ENCODE assay signal across 16 cellular contexts in genomic region chr17:76534831-76535732, GRCh38. TPM values are rescaled to one million over a fixed set of nuclear protein-coding genes. Genes with fewer than 3 reads are reported as not detected.
DNase-seq lines count a peak whose midpoint lies in the region; ATAC-seq, FAIRE-seq and TF ChIP-seq lines count a peak whose summit lies in the region.
"Had no signal": no experiment of that assay in that cellular context is flagged by ENCODE, and none has a peak within 500 bp of the region (broad histone marks: within the 10 kb centered on the region; RNA-seq: fewer than 3 reads in every experiment).

No MANE protein-coding gene starts in this region.

- H3K79me2 ChIP-seq in mammary epithelial cell (ENCODE audit: insufficient read depth, low read length): no peaks in the 10 kb centered on the region

- no peaks in the 10 kb centered on the region for H3K9me3 ChIP-seq in mammary epithelial cell (replicated peaks; ENCODE audit: insufficient read depth, low read length)
- H3K9me3 ChIP-seq in kidney (ENCODE audit: control insufficient read depth in 1 of 2, low read length in 2 of 2): no peaks in the 10 kb centered on the region
- H3K9me3 ChIP-seq in thyroid gland: no peaks in the 10 kb centered on the region
- H3K9me3 ChIP-seq in tibial nerve: no peaks in the 10 kb centered on the region
- H3K9me3 ChIP-seq: ovary had no signal

- intact Hi-C loops in mammary epithelial cell (cut with micrococcal nuclease) (no loop called here), kidney (cut with DNase I) (no loop called here), thyroid gland (cut with DNase I) (no loop called here)

- H3K4me1 ChIP-seq in mammary epithelial cell (ENCODE audit: insufficient read depth, low read length): peaks cover 51% of the 10 kb centered on the region
- peaks cover 9 to 24% of the 10 kb centered on the region in 2 donors for H3K4me1 ChIP-seq in kidney (ENCODE audit: control insufficient read depth in 1 of 2, insufficient read depth in 1 of 2, low read depth in 1 of 2, low read length in 2 of 2)
- peaks cover 13 to 46% of the 10 kb centered on the region in 2 donors for H3K4me1 ChIP-seq in thyroid gland
- peaks cover 0 to 74% (median 32%) of the 10 kb centered on the region in 4 donors for H3K4me1 ChIP-seq in tibial nerve
- H3K4me1 ChIP-seq: foreskin keratinocyte had no signal

- H3K27ac ChIP-seq in mammary epithelial cell (ENCODE audit: insufficient read depth, low read depth, low read length) (no peak overlapping the region), kidney (ENCODE audit: low read depth in 2 of 2, low read length in 2 of 2) (no peak overlapping the region), thyroid gland (peak overlapping the region in 2 of 3 donors; percentile 53 to 56), tibial nerve (peak overlapping the region in 2 of 4 donors; percentile 87 to 91)
- H3K27ac ChIP-seq: 22Rv1, foreskin keratinocyte, VCaP had no signal

- H3K36me3 ChIP-seq in mammary epithelial cell (ENCODE audit: insufficient read depth, low read length) (no peaks in the 10 kb centered on the region), kidney (ENCODE audit: control insufficient read depth in 1 of 2, insufficient read depth in 2 of 2, low read length in 2 of 2) (no peaks in the 10 kb centered on the region), thyroid gland (no peaks in the 10 kb centered on the region), tibial nerve (no peaks in the 10 kb centered on the region)
- H3K36me3 ChIP-seq: ovary had no signal

- TF ChIP-seq POLR2A in thyroid gland (IDR thresholded peaks at IDR 0.05) (no peak), GM18505 (IDR thresholded peaks at IDR 0.05; ENCODE audit: borderline replicate concordance, extremely low read depth, insufficient read depth, insufficient read length) (no peak), tibial nerve (IDR thresholded peaks at IDR 0.05) (no peak)

- no peaks in the 10 kb centered on the region for H3K27me3 ChIP-seq in mammary epithelial cell (ENCODE audit: insufficient read depth, low read length)
- no peaks in the 10 kb centered on the region for H3K27me3 ChIP-seq in thyroid gland
- no peaks in the 10 kb centered on the region for H3K27me3 ChIP-seq in tibial nerve
- H3K27me3 ChIP-seq: ovary had no signal

- H4K20me1 ChIP-seq in mammary epithelial cell (ENCODE audit: insufficient read depth, low read length): no peaks in the 10 kb centered on the region

- in situ Hi-C loops in mammary epithelial cell (cut with MboI; ENCODE audit: low sequenced_read_pairs in 2 of 2): no loop called here

- DNase-seq in DMS 273 (lab: John Stamatoyannopoulos, UW; ENCODE audit: unreplicated experiment) (peak; percentile 50), DMS 273 treated with DMSO at 0.1 percent for 48 hours (lab: John Stamatoyannopoulos, UW) (no peak), mammary epithelial cell (no peak), kidney (peak; percentile 37), thyroid gland (no peak), tibial nerve (ENCODE audit: low spot score in 2 of 2) (no peak)
- DNase-seq: activated effector memory CD4-positive, alpha-beta T cell treated with anti-CD3 and anti-CD28 coated beads, Interleukin-2, amount 50 U/mL, for 16 hours; effector CD4-positive, alpha-beta T cell; foreskin keratinocyte; ovary had no signal

- BruUV-seq in mammary epithelial cell (replicated peaks; lab: Mats Ljungman, UMichigan): no TSS peak

- FAIRE-seq in kidney (lab: Jason Lieb, UNC): no peak
- FAIRE-seq: G401.6 had no signal

- no peak overlapping the region for H2AFZ ChIP-seq in mammary epithelial cell (ENCODE audit: low read depth, low read length)

- TF ChIP-seq CTCF in mammary epithelial cell (conservative IDR thresholded peaks at IDR 0.05 in 1 of 2, IDR thresholded peaks at IDR 0.05 in 1 of 2; ENCODE audit: extremely low read depth in 1 of 2, insufficient read depth in 1 of 2, low read depth in 1 of 2, low read length in 2 of 2) (no peak), kidney (IDR thresholded peaks at IDR 0.05; ENCODE audit: borderline replicate concordance, extremely low read depth, insufficient read depth) (no peak), thyroid gland (IDR thresholded peaks at IDR 0.05) (no peak), tibial nerve (IDR thresholded peaks at IDR 0.05) (no peak)

- no peak for ATAC-seq in GM18505 (IDR thresholded peaks at IDR 0.05; ENCODE audit: unreplicated experiment)
- no peak for ATAC-seq in GM21423 (IDR thresholded peaks at IDR 0.05; ENCODE audit: unreplicated experiment)
- ATAC-seq: foreskin keratinocyte had no signal

- dilution Hi-C loops in mammary epithelial cell (cut with HindIII; ENCODE audit: low sequenced_read_pairs): loop anchor here (5.0 kb wide), 1 partner anchor 92 kb away; no protein-coding TSS in a partner anchor

- CTCF ChIA-PET in mammary epithelial cell (lab: Charles Lee; ENCODE audit: low non-redundant PET): no interaction called here

- WGBS in mammary epithelial cell (ENCODE audit: low coverage, missing lambda C conversion rate): 73% methylated on average over 7 of the region's 7 CpGs
- WGBS in thyroid gland, 2 donors: 81 to 94% methylated on average over 5 to 7 of the region's 7 CpGs
- 62 to 70% methylated on average over 5 to 6 of the region's 7 CpGs for WGBS in tibial nerve, 2 donors

- H3K9ac ChIP-seq in mammary epithelial cell (ENCODE audit: insufficient read depth, low read length): no peak overlapping the region
- H3K9ac ChIP-seq in kidney (ENCODE audit: low read length in 2 of 2): no peak overlapping the region

- peak overlapping the region; percentile 7 for H3K4me2 ChIP-seq in mammary epithelial cell (ENCODE audit: insufficient read depth, low read depth, low read length)

- no peak for TF ChIP-seq EP300 in tibial nerve (IDR thresholded peaks at IDR 0.05)

- H3K4me3 ChIP-seq in mammary epithelial cell (replicated peaks in 1 of 3; ENCODE audit: insufficient read depth in 1 of 3, low read depth in 2 of 3, low read length in 3 of 3) (no peak overlapping the region), kidney (ENCODE audit: low read length in 2 of 2) (no peak overlapping the region), thyroid gland (replicated peaks in 1 of 3) (peak overlapping the region in 1 of 3 donors; percentile 47), tibial nerve (peak overlapping the region in 1 of 4 donors; percentile 61)
- H3K4me3 ChIP-seq: ovary had no signal

RNA-seq across cellular contexts. Expression of gene CYGB, which starts 2.4 kb away (rescaled TPM):
- total RNA-seq in mammary epithelial cell (10 to 100 TPM in 1 of 2 donors, 1 to 10 TPM in 1; 3.3 to 17.0 TPM), kidney (12.6 TPM), thyroid gland (10 to 100 TPM; 14.7 to 32.3 (median 25.6) TPM), tibial nerve (10 to 100 TPM; 40.2 to 59.2 (median 48.8) TPM)
- polyA plus RNA-seq in mammary epithelial cell (18.8 TPM), kidney (ENCODE audit: insufficient read depth, low read depth, low replicate concordance) (6.7 TPM)
- polyA minus RNA-seq in mammary epithelial cell: 18.6 TPM
- total RNA-seq: activated CD8-positive, alpha-beta memory T cell treated with anti-CD3 and anti-CD28 coated beads for 36 hours had no signal

RNA-seq across cellular contexts. Expression of gene PRCD, which starts 4.8 kb away (rescaled TPM):
- total RNA-seq in mammary epithelial cell (1 to 10 TPM in 1 of 2 donors, under 1 TPM in 1; 0.66 to 1.2 TPM), kidney (2.2 TPM), thyroid gland (1 to 10 TPM; 1.5 to 8.3 (median 4.2) TPM), tibial nerve (10 to 100 TPM in 3 of 4 donors, 1 to 10 TPM in 1; 6.6 to 23.5 (median 14.1) TPM)
- polyA plus RNA-seq in mammary epithelial cell (0.71 TPM), kidney (ENCODE audit: insufficient read depth, low read depth, low replicate concordance) (not detected)
- not detected for polyA minus RNA-seq in mammary epithelial cell

RNA-seq across cellular contexts. Expression of gene RHBDF2, which starts 33.9 kb away (rescaled TPM):
- 10 to 100 TPM; 22.0 to 51.3 TPM for total RNA-seq in mammary epithelial cell
- polyA plus RNA-seq in mammary epithelial cell: 30.6 TPM
- polyA minus RNA-seq in mammary epithelial cell: 21.1 TPM
- 58.6 TPM for total RNA-seq in kidney
- polyA plus RNA-seq in kidney (ENCODE audit: insufficient read depth, low read depth, low replicate concordance): 6.8 TPM
- 10 to 100 TPM; 16.4 to 31.1 (median 22.1) TPM for total RNA-seq in thyroid gland
- 10 to 100 TPM; 33.1 to 99.0 (median 73.5) TPM for total RNA-seq in tibial nerve

RNA-seq across cellular contexts. Expression of gene ST6GALNAC2, which starts 50.6 kb away (rescaled TPM):
- 100 to 1,000 TPM in 1 of 2 donors, 10 to 100 TPM in 1; 65.1 to 221 TPM for total RNA-seq in mammary epithelial cell
- 48.7 TPM for polyA plus RNA-seq in mammary epithelial cell
- 31.0 TPM for polyA minus RNA-seq in mammary epithelial cell
- total RNA-seq in kidney: 28.6 TPM
- polyA plus RNA-seq in kidney (ENCODE audit: insufficient read depth, low read depth, low replicate concordance): 6.5 TPM
- 10 to 100 TPM; 32.7 to 65.4 (median 42.6) TPM for total RNA-seq in thyroid gland
- 100 to 1,000 TPM in 1 of 4 donors, 10 to 100 TPM in 3; 58.5 to 128 (median 69.1) TPM for total RNA-seq in tibial nerve
- total RNA-seq: activated CD8-positive, alpha-beta memory T cell treated with anti-CD3 and anti-CD28 coated beads for 36 hours had no signal

Comparison
In these comparisons a context has a peak if more than half of its experiments do, and no peak if none do; other contexts are left out.
1. DNase-seq: peak in DMS 273 (single experiment) and kidney (single experiment); none in DMS 273 treated with DMSO at 0.1 percent for 48 hours (single experiment), mammary epithelial cell (single experiment), thyroid gland (0 of 2) and tibial nerve (0 of 2).
2. H3K27ac ChIP-seq: peak in thyroid gland (2 of 3); none in mammary epithelial cell (single experiment) and kidney (0 of 2).